ENCODE assay signal across 26 cellular contexts in the genomic region with DNA sequence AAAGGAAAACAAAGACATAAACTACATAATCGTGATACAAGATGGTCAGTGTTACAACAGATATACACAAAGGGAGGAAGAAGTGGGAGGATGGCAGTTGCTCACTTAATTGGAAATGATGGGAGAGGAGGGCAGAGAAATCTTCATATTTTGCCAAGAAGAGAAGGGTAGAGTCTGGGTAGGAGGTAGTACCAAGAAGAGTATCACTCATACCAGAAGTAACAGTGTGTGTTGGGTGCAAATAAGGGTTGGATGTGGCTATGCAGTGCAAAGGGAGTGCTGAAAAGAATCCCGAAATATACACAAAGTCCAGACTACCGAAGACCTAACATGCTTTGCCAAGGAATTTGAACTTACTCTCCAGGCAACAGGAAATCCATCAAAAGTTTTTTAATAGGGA. TPM values are rescaled to one million over a fixed set of nuclear protein-coding genes. Genes with fewer than 3 reads are reported as not detected.
DNase-seq lines count a peak whose midpoint lies in the region; ATAC-seq, FAIRE-seq and TF ChIP-seq lines count a peak whose summit lies in the region.
"Had no signal": no experiment of that assay in that cellular context is flagged by ENCODE, and none has a peak within 500 bp of the region (broad histone marks: within the 10 kb centered on the region; RNA-seq: fewer than 3 reads in every experiment).

No MANE protein-coding gene starts in this region.

- POLR2A ChIA-PET in activated CD4-positive, alpha-beta T cell treated with anti-CD3 and anti-CD28 coated beads, Interleukin-2, amount 10 ng/mL, durations not matched to agents 7 days and 5 days (lab: Charles Lee): no interaction called here

- H3K27me3 Mint-ChIP-seq in activated CD4-positive, alpha-beta T cell treated with anti-CD3 and anti-CD28 coated beads, Interleukin-2, amount 10 ng/mL, durations not matched to agents 24 days and 14 days: no peaks in the 10 kb centered on the region
- no peaks in the 10 kb centered on the region for H3K27me3 Mint-ChIP-seq in activated CD4-positive, alpha-beta T cell treated with anti-CD3 and anti-CD28 coated beads, Interleukin-2, amount 10 ng/mL, durations not matched to agents 7 days and 5 days
- no peaks in the 10 kb centered on the region for H3K27me3 Mint-ChIP-seq in activated naive CD4-positive, alpha-beta T cell treated with anti-CD3 and anti-CD28 coated beads, Interleukin-2, amount 50 U/mL, for 24 hours
- H3K27me3 Mint-ChIP-seq in activated naive CD4-positive, alpha-beta T cell treated with anti-CD3 and anti-CD28 coated beads, Interleukin-2, amount 10 ng/mL, durations not matched to agents 7 days and 5 days: no peaks in the 10 kb centered on the region
- H3K27me3 Mint-ChIP-seq in neural progenitor cell (ENCODE audit: insufficient read depth, low read depth): no peaks in the 10 kb centered on the region

- peaks cover 48% of the 10 kb centered on the region for H3K4me1 Mint-ChIP-seq in activated CD4-positive, alpha-beta T cell treated with anti-CD3 and anti-CD28 coated beads, Interleukin-2, amount 10 ng/mL, durations not matched to agents 24 days and 14 days
- H3K4me1 Mint-ChIP-seq in activated CD4-positive, alpha-beta T cell treated with anti-CD3 and anti-CD28 coated beads, Interleukin-2, amount 10 ng/mL, durations not matched to agents 7 days and 5 days: peaks cover 35% of the 10 kb centered on the region
- peaks cover 80% of the 10 kb centered on the region for H3K4me1 Mint-ChIP-seq in activated naive CD4-positive, alpha-beta T cell treated with anti-CD3 and anti-CD28 coated beads, Interleukin-2, amount 50 U/mL, for 24 hours
- peaks cover 41% of the 10 kb centered on the region for H3K4me1 Mint-ChIP-seq in activated naive CD4-positive, alpha-beta T cell treated with anti-CD3 and anti-CD28 coated beads, Interleukin-2, amount 10 ng/mL, durations not matched to agents 7 days and 5 days
- H3K4me1 Mint-ChIP-seq in stimulated activated effector memory CD8-positive, alpha-beta T cell treated with anti-CD3 and anti-CD28 coated beads, Interleukin-12 subunit alpha, Interleukin-12 subunit beta, amount 100 ng/mL, for 72 hours: peaks cover 43% of the 10 kb centered on the region
- no peaks in the 10 kb centered on the region for H3K4me1 Mint-ChIP-seq in neural progenitor cell

- TF ChIP-seq CTCF in neural progenitor cell (IDR thresholded peaks at IDR 0.05): no peak

- H3K4me3 Mint-ChIP-seq in activated CD4-positive, alpha-beta T cell treated with anti-CD3 and anti-CD28 coated beads, Interleukin-2, amount 10 ng/mL, durations not matched to agents 24 days and 14 days: no peak overlapping the region
- H3K4me3 Mint-ChIP-seq in activated CD4-positive, alpha-beta T cell treated with anti-CD3 and anti-CD28 coated beads, Interleukin-2, amount 10 ng/mL, durations not matched to agents 7 days and 5 days: no peak overlapping the region
- no peak overlapping the region for H3K4me3 Mint-ChIP-seq in activated naive CD4-positive, alpha-beta T cell treated with anti-CD3 and anti-CD28 coated beads, Interleukin-2, amount 50 U/mL, for 24 hours
- H3K4me3 Mint-ChIP-seq in activated naive CD4-positive, alpha-beta T cell treated with anti-CD3 and anti-CD28 coated beads, Interleukin-2, amount 10 ng/mL, durations not matched to agents 7 days and 5 days: no peak overlapping the region
- H3K4me3 Mint-ChIP-seq in stimulated activated effector memory CD8-positive, alpha-beta T cell treated with anti-CD3 and anti-CD28 coated beads, Interleukin-12 subunit alpha, Interleukin-12 subunit beta, amount 100 ng/mL, for 72 hours: no peak overlapping the region
- H3K4me3 Mint-ChIP-seq in neural progenitor cell: no peak overlapping the region

- CTCF ChIA-PET in activated CD4-positive, alpha-beta T cell treated with anti-CD3 and anti-CD28 coated beads, Interleukin-2, amount 10 ng/mL, durations not matched to agents 7 days and 5 days (lab: Charles Lee): no interaction called here
- CTCF ChIA-PET in activated naive CD4-positive, alpha-beta T cell treated with anti-CD3 and anti-CD28 coated beads, Interleukin-2, amount 10 ng/mL, durations not matched to agents 7 days and 5 days (lab: Charles Lee): no interaction called here

- no peak for DNase-seq in activated CD4-positive, alpha-beta T cell treated with anti-CD3 and anti-CD28 coated beads, Interleukin-2, amount 10 ng/mL, durations not matched to agents 24 days and 14 days
- no peak for DNase-seq in activated CD4-positive, alpha-beta T cell treated with anti-CD3 and anti-CD28 coated beads, Interleukin-2, amount 10 ng/mL, durations not matched to agents 7 days and 5 days
- DNase-seq in activated naive CD4-positive, alpha-beta T cell treated with anti-CD3 and anti-CD28 coated beads, Interleukin-2, amount 10 ng/mL, durations not matched to agents 7 days and 5 days: no peak
- DNase-seq in GM12891 (ENCODE audit: insufficient read length, low spot score): no peak
- no peak for DNase-seq in stimulated activated effector memory CD8-positive, alpha-beta T cell treated with anti-CD3 and anti-CD28 coated beads, Interleukin-12 subunit alpha, Interleukin-12 subunit beta, amount 100 ng/mL, for 72 hours (ENCODE audit: low spot score in 2 of 2)
- DNase-seq in NCI-H128 (lab: John Stamatoyannopoulos, UW; ENCODE audit: unreplicated experiment): no peak
- no peak for DNase-seq in neural progenitor cell (ENCODE audit: low spot score)
- DNase-seq: 8988T; ACHN; BE2C; GOT3; MG63; NCI-H1105 treated with DMSO at 0.1 percent for 48 hours; NCI-H2029; NCI-H446 treated with DMSO at 0.1 percent for 48 hours; NCI-H526; NCI-H82; NK-92 treated with Interleukin-12 subunit alpha and Interleukin-12 subunit beta, amount 100 ng/mL, for 24 hours; PC-9; SJCRH30 had no signal

- FAIRE-seq in GM12891 (lab: Jason Lieb, UNC): peak; percentile 84
- FAIRE-seq: D721Med, HTR-8/SVneo, K562 had no signal

- H3K79me2 ChIP-seq in neural progenitor cell (ENCODE audit: low read depth): no peaks in the 10 kb centered on the region

- H3K27me3 ChIP-seq in neural progenitor cell: no peaks in the 10 kb centered on the region
- H3K27me3 ChIP-seq: BE2C, MG63, SJCRH30 had no signal

- no peaks in the 10 kb centered on the region for H3F3A ChIP-seq in neural progenitor cell (ENCODE audit: low read depth)

- no peak overlapping the region for H3K4me2 ChIP-seq in neural progenitor cell
- H3K4me2 ChIP-seq: PC-9 had no signal

- H4K20me1 ChIP-seq in neural progenitor cell (ENCODE audit: low read depth): no peaks in the 10 kb centered on the region

- peak overlapping the region; percentile 12 for H3K27ac Mint-ChIP-seq in activated CD4-positive, alpha-beta T cell treated with anti-CD3 and anti-CD28 coated beads, Interleukin-2, amount 10 ng/mL, durations not matched to agents 24 days and 14 days
- H3K27ac Mint-ChIP-seq in activated CD4-positive, alpha-beta T cell treated with anti-CD3 and anti-CD28 coated beads, Interleukin-2, amount 10 ng/mL, durations not matched to agents 7 days and 5 days: no peak overlapping the region
- H3K27ac Mint-ChIP-seq in activated naive CD4-positive, alpha-beta T cell treated with anti-CD3 and anti-CD28 coated beads, Interleukin-2, amount 50 U/mL, for 24 hours: peak overlapping the region; percentile 73
- H3K27ac Mint-ChIP-seq in activated naive CD4-positive, alpha-beta T cell treated with anti-CD3 and anti-CD28 coated beads, Interleukin-2, amount 10 ng/mL, durations not matched to agents 7 days and 5 days: no peak overlapping the region
- no peak overlapping the region for H3K27ac Mint-ChIP-seq in stimulated activated effector memory CD8-positive, alpha-beta T cell treated with anti-CD3 and anti-CD28 coated beads, Interleukin-12 subunit alpha, Interleukin-12 subunit beta, amount 100 ng/mL, for 72 hours
- no peak overlapping the region for H3K27ac Mint-ChIP-seq in neural progenitor cell

- no peak for TF ChIP-seq POLR2A in GM12891 (IDR thresholded peaks at IDR 0.05; ENCODE audit: low read depth, low read length)

- no peak overlapping the region for H3K9ac ChIP-seq in neural progenitor cell

- no peak overlapping the region for H2AFZ ChIP-seq in neural progenitor cell (replicated peaks)
- H2AFZ ChIP-seq: PC-9 had no signal

- H3K9me3 ChIP-seq in neural progenitor cell (ENCODE audit: low read depth): no peaks in the 10 kb centered on the region
- H3K9me3 ChIP-seq: BE2C, HAP-1, MG63, SJCRH30 had no signal

- H3K4me1 ChIP-seq in neural progenitor cell: no peaks in the 10 kb centered on the region
- H3K4me1 ChIP-seq: BE2C, SJCRH30 had no signal

- peaks cover 74% of the 10 kb centered on the region for H3K36me3 Mint-ChIP-seq in activated CD4-positive, alpha-beta T cell treated with anti-CD3 and anti-CD28 coated beads, Interleukin-2, amount 10 ng/mL, durations not matched to agents 24 days and 14 days (ENCODE audit: low read depth)
- H3K36me3 Mint-ChIP-seq in activated CD4-positive, alpha-beta T cell treated with anti-CD3 and anti-CD28 coated beads, Interleukin-2, amount 10 ng/mL, durations not matched to agents 7 days and 5 days (ENCODE audit: low read depth): peaks cover 77% of the 10 kb centered on the region
- peaks cover 40% of the 10 kb centered on the region for H3K36me3 Mint-ChIP-seq in activated naive CD4-positive, alpha-beta T cell treated with anti-CD3 and anti-CD28 coated beads, Interleukin-2, amount 50 U/mL, for 24 hours
- peaks cover 76% of the 10 kb centered on the region for H3K36me3 Mint-ChIP-seq in activated naive CD4-positive, alpha-beta T cell treated with anti-CD3 and anti-CD28 coated beads, Interleukin-2, amount 10 ng/mL, durations not matched to agents 7 days and 5 days
- H3K36me3 Mint-ChIP-seq in stimulated activated effector memory CD8-positive, alpha-beta T cell treated with anti-CD3 and anti-CD28 coated beads, Interleukin-12 subunit alpha, Interleukin-12 subunit beta, amount 100 ng/mL, for 72 hours: peaks cover 57% of the 10 kb centered on the region
- H3K36me3 Mint-ChIP-seq in neural progenitor cell: peaks cover 9% of the 10 kb centered on the region

- H3K27ac ChIP-seq in neural progenitor cell: no peak overlapping the region
- H3K27ac ChIP-seq: PC-9, SJCRH30 had no signal

- intact Hi-C loops in activated CD4-positive, alpha-beta T cell treated with anti-CD3 and anti-CD28 coated beads, Interleukin-2, amount 10 ng/mL, durations not matched to agents 24 days and 14 days (cut with micrococcal nuclease): loop anchor here (5.0 kb wide), 1 partner anchor 215 kb away; a partner anchor contains a TSS

- no peaks in the 10 kb centered on the region for H3K36me3 ChIP-seq in neural progenitor cell
- H3K36me3 ChIP-seq: BE2C, MG63, SJCRH30 had no signal

- H3K4me3 ChIP-seq in neural progenitor cell: no peak overlapping the region
- H3K4me3 ChIP-seq: HAP-1, K562, MG63, PC-9, SJCRH30 had no signal

- no peaks in the 10 kb centered on the region for H3K9me3 Mint-ChIP-seq in activated CD4-positive, alpha-beta T cell treated with anti-CD3 and anti-CD28 coated beads, Interleukin-2, amount 10 ng/mL, durations not matched to agents 24 days and 14 days
- peaks cover 3% of the 10 kb centered on the region for H3K9me3 Mint-ChIP-seq in activated CD4-positive, alpha-beta T cell treated with anti-CD3 and anti-CD28 coated beads, Interleukin-2, amount 10 ng/mL, durations not matched to agents 7 days and 5 days
- H3K9me3 Mint-ChIP-seq in activated naive CD4-positive, alpha-beta T cell treated with anti-CD3 and anti-CD28 coated beads, Interleukin-2, amount 50 U/mL, for 24 hours: no peaks in the 10 kb centered on the region
- no peaks in the 10 kb centered on the region for H3K9me3 Mint-ChIP-seq in activated naive CD4-positive, alpha-beta T cell treated with anti-CD3 and anti-CD28 coated beads, Interleukin-2, amount 10 ng/mL, durations not matched to agents 7 days and 5 days
- H3K9me3 Mint-ChIP-seq in stimulated activated effector memory CD8-positive, alpha-beta T cell treated with anti-CD3 and anti-CD28 coated beads, Interleukin-12 subunit alpha, Interleukin-12 subunit beta, amount 100 ng/mL, for 72 hours: no peaks in the 10 kb centered on the region
- H3K9me3 Mint-ChIP-seq in neural progenitor cell: no peaks in the 10 kb centered on the region

- peak; percentile 65 for ATAC-seq in stimulated activated effector memory CD8-positive, alpha-beta T cell treated with anti-CD3 and anti-CD28 coated beads, Interleukin-12 subunit alpha, Interleukin-12 subunit beta, amount 100 ng/mL, for 72 hours
- ATAC-seq: K562, Right ventricle myocardium inferior had no signal

RNA-seq across cellular contexts. Expression of a gene that starts 41.0 kb away (rescaled TPM):
- 17.3 and 18.0 TPM in 2 replicates for total RNA-seq in activated CD4-positive, alpha-beta T cell treated with anti-CD3 and anti-CD28 coated beads, Interleukin-2, amount 10 ng/mL, durations not matched to agents 24 days and 14 days
- total RNA-seq in activated CD4-positive, alpha-beta T cell treated with anti-CD3 and anti-CD28 coated beads, Interleukin-2, amount 10 ng/mL, durations not matched to agents 7 days and 5 days: 10 to 100 TPM; 24.2 to 25.1 TPM
- polyA plus RNA-seq in GM12891 (2012; ENCODE audit: low read depth, missing spikeins): 8.1 TPM
- total RNA-seq in neural progenitor cell (ENCODE audit: low replicate concordance): 19.8 and 25.5 TPM in 2 replicates

Comparison
In these comparisons a context has a peak if more than half of its experiments do, and no peak if none do; other contexts are left out.
1. H3K27ac Mint-ChIP-seq: peak in activated CD4-positive, alpha-beta T cell treated with anti-CD3 and anti-CD28 coated beads, Interleukin-2, amount 10 ng/mL, durations not matched to agents 24 days and 14 days (single experiment) and activated naive CD4-positive, alpha-beta T cell treated with anti-CD3 and anti-CD28 coated beads, Interleukin-2, amount 50 U/mL, for 24 hours (single experiment); none in activated CD4-positive, alpha-beta T cell treated with anti-CD3 and anti-CD28 coated beads, Interleukin-2, amount 10 ng/mL, durations not matched to agents 7 days and 5 days (single experiment), activated naive CD4-positive, alpha-beta T cell treated with anti-CD3 and anti-CD28 coated beads, Interleukin-2, amount 10 ng/mL, durations not matched to agents 7 days and 5 days (single experiment), stimulated activated effector memory CD8-positive, alpha-beta T cell treated with anti-CD3 and anti-CD28 coated beads, Interleukin-12 subunit alpha, Interleukin-12 subunit beta, amount 100 ng/mL, for 72 hours (single experiment) and neural progenitor cell (single experiment).